2 cellular contexts compared by ENCODE assay signal in the genomic region with DNA sequence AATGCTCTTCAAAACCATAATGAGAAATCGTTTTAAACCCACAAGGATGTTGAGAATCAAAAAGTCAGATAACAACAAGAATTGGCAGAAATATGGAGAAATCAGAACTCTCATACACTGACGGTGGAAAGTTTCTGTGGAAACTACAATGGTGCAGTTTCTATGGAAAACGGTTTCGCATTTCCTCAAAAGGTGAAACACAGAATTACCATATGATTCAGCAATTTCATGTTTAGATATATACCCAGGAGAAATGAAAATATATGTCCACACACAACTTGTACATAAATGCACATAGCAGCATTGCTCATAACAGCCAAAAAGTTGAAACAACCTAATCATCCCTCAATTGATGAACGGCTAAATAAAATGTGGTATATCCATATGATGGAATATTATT.
A peak's percentile ranks its signal among the peaks of the same experiment; 100 is the strongest.
TF ChIP-seq lines count a peak whose summit lies in the region.

No MANE protein-coding gene starts in this region.

TF ChIP-seq in GM12878, 131 proteins besides CTCF, POLR2A, EP300 and RAD21 (continued from another document):
- TF ChIP-seq PRDM15 (CRISPR knock-in tag; IDR thresholded peaks at IDR 0.05) (no peak), ZZZ3 (IDR thresholded peaks at IDR 0.05; ENCODE audit: control insufficient read depth, insufficient read length, low read depth) (no peak), ZNF687 (IDR thresholded peaks at IDR 0.05) (no peak), NFYA (IDR thresholded peaks at IDR 0.05; ENCODE audit: borderline replicate concordance, low read depth, low read length) (no peak), RB1 (IDR thresholded peaks at IDR 0.05; ENCODE audit: borderline replicate concordance) (no peak), RBBP5 (conservative IDR thresholded peaks at IDR 0.05) (no peak), STAT1 (conservative IDR thresholded peaks at IDR 0.05) (no peak)

TF ChIP-seq in K562, 482 proteins besides CTCF, POLR2A, EP300 and RAD21 (continued from another document):
- TF ChIP-seq ZNF324 (CRISPR knock-in tag; IDR thresholded peaks at IDR 0.05) (no peak), C11orf30 (IDR thresholded peaks at IDR 0.05; ENCODE audit: low read depth) (peak; percentile 55), NFE2 (IDR thresholded peaks at IDR 0.05; ENCODE audit: low read depth) (peak; percentile 56), ZNF695 (CRISPR knock-in tag; IDR thresholded peaks at IDR 0.05) (no peak)
